ENCODE assay signal across 29 cellular contexts in the genomic region with DNA sequence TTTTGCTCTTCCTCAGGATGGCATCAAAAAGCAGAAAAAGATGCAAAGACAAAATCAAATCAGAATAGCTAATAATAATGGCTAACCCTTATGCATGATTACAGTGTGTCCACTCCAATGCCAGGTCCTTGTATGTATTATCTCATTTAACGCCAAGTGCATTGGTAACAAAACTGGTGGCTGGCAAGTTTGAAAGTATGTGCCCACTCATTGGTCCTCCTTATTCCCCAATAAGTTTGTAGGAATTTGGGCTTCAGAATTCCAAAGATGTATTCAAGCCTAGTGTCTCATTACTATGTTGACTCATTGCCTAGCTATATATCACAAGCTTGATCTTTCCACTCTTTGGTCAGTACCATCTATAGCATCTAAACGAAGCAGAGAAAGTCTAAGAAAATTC.
"Had no signal": no experiment of that assay in that cellular context is flagged by ENCODE, and none has a peak within 500 bp of the region (broad histone marks: within the 10 kb centered on the region; RNA-seq: fewer than 3 reads in every experiment).

No MANE protein-coding gene starts in this region.

- H3K4me3 Mint-ChIP-seq: dendritic cell treated with granulocyte-macrophage colony-stimulating factor and Interleukin-4, amounts not matched to agents 40 ng/mL and 50 ng/mL, for 4 days; endodermal cell; natural killer cell; stimulated activated effector memory CD8-positive, alpha-beta T cell treated with anti-CD3 and anti-CD28 coated beads, Interleukin-12 subunit alpha, Interleukin-12 subunit beta, amount 100 ng/mL, for 72 hours; stimulated activated naive CD8-positive, alpha-beta T cell treated with anti-CD3 and anti-CD28 coated beads, Interleukin-15, amount 100 ng/mL, for 72 hours had no signal

- H3K27me3 ChIP-seq: colonic mucosa, gastrocnemius medialis, ovary, sigmoid colon, suprapubic skin, transverse colon, upper lobe of right lung, uterus had no signal

- FAIRE-seq: kidney had no signal

- H3K9me3 ChIP-seq: colonic mucosa, gastrocnemius medialis, ovary, psoas muscle, sigmoid colon, suprapubic skin, transverse colon, upper lobe of right lung, uterus had no signal

- H3K4me1 Mint-ChIP-seq: endodermal cell had no signal

- H3K4me3 ChIP-seq: colonic mucosa, gastrocnemius medialis, lung, ovary, psoas muscle, sigmoid colon, suprapubic skin, transverse colon, upper lobe of right lung, uterus had no signal

- DNase-seq: colonic mucosa; effector CD8-positive, alpha-beta T cell; endodermal cell; foreskin fibroblast; gastrocnemius medialis; head of caudate nucleus; kidney; mesendoderm; midbrain; natural killer cell; occipital lobe; ovary; posterior cingulate gyrus; psoas muscle; right cardiac atrium; sigmoid colon; stimulated activated CD4-positive, alpha-beta T cell treated with anti-CD3 and anti-CD28 coated beads, Interleukin-2, amount 100 ng/mL, for 24 hours; stimulated activated CD4-positive, alpha-beta T cell treated with anti-CD3 and anti-CD28 coated beads, Interleukin-4, amount 100 ng/mL, for 24 hours; stimulated activated naive CD8-positive, alpha-beta T cell treated with anti-CD3 and anti-CD28 coated beads, Interleukin-15, amount 100 ng/mL, for 72 hours; transverse colon; upper lobe of right lung; uterus had no signal

- H3K9me3 Mint-ChIP-seq: dendritic cell treated with granulocyte-macrophage colony-stimulating factor and Interleukin-4, amounts not matched to agents 40 ng/mL and 50 ng/mL, for 4 days; endodermal cell; natural killer cell; stimulated activated effector memory CD8-positive, alpha-beta T cell treated with anti-CD3 and anti-CD28 coated beads, Interleukin-12 subunit alpha, Interleukin-12 subunit beta, amount 100 ng/mL, for 72 hours; stimulated activated naive CD8-positive, alpha-beta T cell treated with anti-CD3 and anti-CD28 coated beads, Interleukin-15, amount 100 ng/mL, for 72 hours had no signal

- H3K36me3 ChIP-seq: colonic mucosa, gastrocnemius medialis, ovary, sigmoid colon, suprapubic skin, transverse colon, upper lobe of right lung, uterus had no signal

- H3K4me1 ChIP-seq: colonic mucosa, sigmoid colon, transverse colon, uterus had no signal

- H3K27me3 Mint-ChIP-seq: stimulated activated naive CD8-positive, alpha-beta T cell treated with anti-CD3 and anti-CD28 coated beads, Interleukin-15, amount 100 ng/mL, for 72 hours had no signal

- ATAC-seq: esophagus mucosa; gastrocnemius medialis; left lobe of liver; natural killer cell; psoas muscle; right cardiac atrium; stimulated activated effector memory CD8-positive, alpha-beta T cell treated with anti-CD3 and anti-CD28 coated beads, Interleukin-12 subunit alpha, Interleukin-12 subunit beta, amount 100 ng/mL, for 72 hours; stimulated activated naive CD8-positive, alpha-beta T cell treated with anti-CD3 and anti-CD28 coated beads, Interleukin-15, amount 100 ng/mL, for 72 hours; upper lobe of right lung had no signal

- H3K27ac Mint-ChIP-seq: dendritic cell treated with granulocyte-macrophage colony-stimulating factor and Interleukin-4, amounts not matched to agents 40 ng/mL and 50 ng/mL, for 4 days; endodermal cell; natural killer cell; stimulated activated effector memory CD8-positive, alpha-beta T cell treated with anti-CD3 and anti-CD28 coated beads, Interleukin-12 subunit alpha, Interleukin-12 subunit beta, amount 100 ng/mL, for 72 hours; stimulated activated naive CD8-positive, alpha-beta T cell treated with anti-CD3 and anti-CD28 coated beads, Interleukin-15, amount 100 ng/mL, for 72 hours had no signal

- H3K27ac ChIP-seq: colonic mucosa, epithelial cell of prostate, gastrocnemius medialis, ovary, psoas muscle, sigmoid colon, suprapubic skin, transverse colon, upper lobe of right lung, uterus had no signal

- H3K36me3 Mint-ChIP-seq: natural killer cell had no signal
